37 cellular contexts compared by ENCODE assay signal in the genomic region with DNA sequence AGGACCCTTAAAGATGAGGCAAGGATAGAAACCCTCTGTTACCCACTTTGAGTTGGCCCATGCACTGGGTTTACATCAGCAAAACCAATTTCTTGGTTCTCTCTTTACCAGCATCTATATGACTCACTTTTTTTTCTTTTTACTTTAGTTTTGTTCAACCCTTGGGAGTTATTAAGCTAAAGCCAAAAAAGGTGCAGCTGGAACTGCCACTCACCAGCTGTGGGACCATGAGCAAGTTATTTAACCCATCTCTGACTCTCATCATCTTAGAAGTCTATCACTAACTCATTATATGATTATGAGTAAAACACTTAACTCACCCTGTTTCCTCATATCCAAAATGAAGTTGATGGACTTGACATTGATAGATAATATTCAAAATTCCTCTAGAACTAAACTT. TPM values are rescaled to one million over a fixed set of nuclear protein-coding genes. Genes with fewer than 3 reads are reported as not detected.
"Had no signal": no experiment of that assay in that cellular context is flagged by ENCODE, and none has a peak within 500 bp of the region (broad histone marks: within the 10 kb centered on the region; RNA-seq: fewer than 3 reads in every experiment).

No MANE protein-coding gene starts in this region.

- FAIRE-seq: colon had no signal

- H3K27ac Mint-ChIP-seq: activated B cell treated with CpG ODN at 0.5 μM for 24 hours; activated CD4-positive, alpha-beta memory T cell treated with anti-CD3 and anti-CD28 coated beads for 36 hours; activated CD4-positive, alpha-beta T cell treated with anti-CD3 and anti-CD28 coated beads, Interleukin-2, amount 10 ng/mL, durations not matched to agents 24 days and 14 days; activated CD8-positive, alpha-beta memory T cell treated with anti-CD3 and anti-CD28 coated beads, Interleukin-2, amount 10 ng/mL, durations not matched to agents 7 days and 5 days; activated CD8-positive, alpha-beta T cell treated with anti-CD3 and anti-CD28 coated beads, Interleukin-2, amount 10 ng/mL, durations not matched to agents 7 days and 5 days; activated naive CD4-positive, alpha-beta T cell treated with anti-CD3 and anti-CD28 coated beads for 36 hours; activated naive CD4-positive, alpha-beta T cell treated with anti-CD3 and anti-CD28 coated beads, Interleukin-2, amount 50 U/mL, for 24 hours; activated naive CD8-positive, alpha-beta T cell treated with anti-CD3 and anti-CD28 coated beads for 36 hours; activated naive CD8-positive, alpha-beta T cell treated with anti-CD3 and anti-CD28 coated beads, Interleukin-2, amount 50 U/mL, for 24 hours; activated T-helper 2 cell treated with anti-CD3 and anti-CD28 coated beads, Interferon-gamma antibody, Interleukin-2, Interleukin-4, amounts not matched to agents 10 μg/mL and 5 μg/mL and 100 μg/mL, durations not matched to agents 14 hours and 24 hours and 36 hours; effector memory CD8-positive, alpha-beta T cell; T-helper 17 cell; T-helper 2 cell treated with Interferon-gamma antibody and Interleukin-4, amounts not matched to agents 5 μg/mL and 100 μg/mL, for 36 hours had no signal

- H3K36me3 Mint-ChIP-seq: activated CD4-positive, alpha-beta memory T cell treated with anti-CD3 and anti-CD28 coated beads for 36 hours; activated CD8-positive, alpha-beta memory T cell treated with anti-CD3 and anti-CD28 coated beads, Interleukin-2, amount 10 ng/mL, durations not matched to agents 7 days and 5 days; activated naive CD4-positive, alpha-beta T cell treated with anti-CD3 and anti-CD28 coated beads, Interleukin-2, amount 50 U/mL, for 24 hours; activated naive CD8-positive, alpha-beta T cell treated with anti-CD3 and anti-CD28 coated beads for 36 hours had no signal

- H3K36me3 ChIP-seq: adrenal gland, esophagus squamous epithelium, gastroesophageal sphincter, WERI-Rb-1 had no signal

- H3K27ac ChIP-seq: adrenal gland, body of pancreas, esophagus squamous epithelium, gastroesophageal sphincter, WERI-Rb-1 had no signal

- H3K27me3 Mint-ChIP-seq: activated B cell treated with CpG ODN at 0.5 μM for 24 hours; activated CD4-positive, alpha-beta memory T cell treated with anti-CD3 and anti-CD28 coated beads for 36 hours; activated CD4-positive, alpha-beta T cell treated with anti-CD3 and anti-CD28 coated beads, Interleukin-2, amount 10 ng/mL, durations not matched to agents 24 days and 14 days; activated naive CD8-positive, alpha-beta T cell treated with anti-CD3 and anti-CD28 coated beads for 36 hours; activated naive CD8-positive, alpha-beta T cell treated with anti-CD3 and anti-CD28 coated beads, Interleukin-2, amount 50 U/mL, for 24 hours had no signal

- H3K4me3 ChIP-seq: adrenal gland, body of pancreas, esophagus squamous epithelium, gastroesophageal sphincter had no signal

- H3K4me3 Mint-ChIP-seq: activated B cell treated with CpG ODN at 0.5 μM for 24 hours; activated CD4-positive, alpha-beta memory T cell treated with anti-CD3 and anti-CD28 coated beads for 36 hours; activated CD4-positive, alpha-beta T cell treated with anti-CD3 and anti-CD28 coated beads, Interleukin-2, amount 10 ng/mL, durations not matched to agents 24 days and 14 days; activated CD8-positive, alpha-beta memory T cell treated with anti-CD3 and anti-CD28 coated beads, Interleukin-2, amount 10 ng/mL, durations not matched to agents 7 days and 5 days; activated CD8-positive, alpha-beta T cell treated with anti-CD3 and anti-CD28 coated beads, Interleukin-2, amount 10 ng/mL, durations not matched to agents 7 days and 5 days; activated naive CD4-positive, alpha-beta T cell treated with anti-CD3 and anti-CD28 coated beads for 36 hours; activated naive CD4-positive, alpha-beta T cell treated with anti-CD3 and anti-CD28 coated beads, Interleukin-2, amount 50 U/mL, for 24 hours; activated naive CD8-positive, alpha-beta T cell treated with anti-CD3 and anti-CD28 coated beads for 36 hours; activated naive CD8-positive, alpha-beta T cell treated with anti-CD3 and anti-CD28 coated beads, Interleukin-2, amount 50 U/mL, for 24 hours; effector memory CD8-positive, alpha-beta T cell; T-helper 17 cell; T-helper 2 cell treated with Interferon-gamma antibody and Interleukin-4, amounts not matched to agents 5 μg/mL and 100 μg/mL, for 36 hours had no signal

- H3K27me3 ChIP-seq: adrenal gland, body of pancreas, esophagus squamous epithelium, gastroesophageal sphincter had no signal

- DNase-seq: activated B cell treated with CpG ODN at 0.5 μM for 24 hours; activated CD4-positive, alpha-beta memory T cell treated with anti-CD3 and anti-CD28 coated beads for 36 hours; activated CD4-positive, alpha-beta T cell treated with anti-CD3 and anti-CD28 coated beads, Interleukin-2, amount 10 ng/mL, durations not matched to agents 24 days and 14 days; activated CD8-positive, alpha-beta memory T cell treated with anti-CD3 and anti-CD28 coated beads, Interleukin-2, amount 10 ng/mL, durations not matched to agents 7 days and 5 days; activated CD8-positive, alpha-beta memory T cell treated with anti-CD3 and anti-CD28 coated beads, Interleukin-2, amount 50 U/mL, for 4 hours; activated CD8-positive, alpha-beta T cell treated with anti-CD3 and anti-CD28 coated beads, Interleukin-2, amount 10 ng/mL, durations not matched to agents 7 days and 5 days; activated effector memory CD4-positive, alpha-beta T cell treated with anti-CD3 and anti-CD28 coated beads, Interleukin-2, amount 50 U/mL, for 16 hours; activated naive CD4-positive, alpha-beta T cell treated with anti-CD3 and anti-CD28 coated beads for 36 hours; activated naive CD8-positive, alpha-beta T cell treated with anti-CD3 and anti-CD28 coated beads for 36 hours; activated naive CD8-positive, alpha-beta T cell treated with anti-CD3 and anti-CD28 coated beads, Interleukin-2, amount 50 U/mL, for 24 hours; activated T-cell treated with anti-CD3 and anti-CD28 coated beads, Interleukin-2, amount 50 U/mL, for 1 hour; adrenal gland; amygdala; aorta; body of pancreas; caudate nucleus; cortex of kidney; dermis blood vessel endothelial cell; effector CD4-positive, alpha-beta T cell; effector memory CD8-positive, alpha-beta T cell; esophagus squamous epithelium; foreskin melanocyte; head of caudate nucleus; T-helper 1 cell; T-helper 17 cell; T1000; WERI-Rb-1 had no signal

- H3K9me3 Mint-ChIP-seq: activated B cell treated with CpG ODN at 0.5 μM for 24 hours; activated CD4-positive, alpha-beta memory T cell treated with anti-CD3 and anti-CD28 coated beads for 36 hours; activated CD4-positive, alpha-beta T cell treated with anti-CD3 and anti-CD28 coated beads, Interleukin-2, amount 10 ng/mL, durations not matched to agents 24 days and 14 days; activated naive CD4-positive, alpha-beta T cell treated with anti-CD3 and anti-CD28 coated beads for 36 hours; activated naive CD4-positive, alpha-beta T cell treated with anti-CD3 and anti-CD28 coated beads, Interleukin-2, amount 50 U/mL, for 24 hours; activated naive CD8-positive, alpha-beta T cell treated with anti-CD3 and anti-CD28 coated beads for 36 hours; activated naive CD8-positive, alpha-beta T cell treated with anti-CD3 and anti-CD28 coated beads, Interleukin-2, amount 50 U/mL, for 24 hours; activated T-helper 2 cell treated with anti-CD3 and anti-CD28 coated beads, Interferon-gamma antibody, Interleukin-2, Interleukin-4, amounts not matched to agents 10 μg/mL and 5 μg/mL and 100 μg/mL, durations not matched to agents 14 hours and 24 hours and 36 hours; effector memory CD8-positive, alpha-beta T cell; T-helper 2 cell treated with Interferon-gamma antibody and Interleukin-4, amounts not matched to agents 5 μg/mL and 100 μg/mL, for 36 hours had no signal

- ATAC-seq: activated CD4-positive, CD25-positive, alpha-beta regulatory T cell treated with anti-CD3 and anti-CD28 coated beads, Interleukin-2, amount 50 U/mL, for 24 hours; activated CD8-positive, alpha-beta memory T cell treated with anti-CD3 and anti-CD28 coated beads, Interleukin-2, amount 10 ng/mL, durations not matched to agents 7 days and 5 days; activated CD8-positive, alpha-beta T cell treated with anti-CD3 and anti-CD28 coated beads, Interleukin-2, amount 10 ng/mL, durations not matched to agents 7 days and 5 days; activated naive CD8-positive, alpha-beta T cell treated with anti-CD3 and anti-CD28 coated beads, Interleukin-2, amount 50 U/mL, for 24 hours; body of pancreas; effector memory CD8-positive, alpha-beta T cell; gastroesophageal sphincter; T-helper 17 cell had no signal

- H3K4me1 Mint-ChIP-seq: activated B cell treated with CpG ODN at 0.5 μM for 24 hours; activated CD4-positive, alpha-beta T cell treated with anti-CD3 and anti-CD28 coated beads, Interleukin-2, amount 10 ng/mL, durations not matched to agents 24 days and 14 days; activated CD8-positive, alpha-beta memory T cell treated with anti-CD3 and anti-CD28 coated beads, Interleukin-2, amount 10 ng/mL, durations not matched to agents 7 days and 5 days; activated naive CD4-positive, alpha-beta T cell treated with anti-CD3 and anti-CD28 coated beads, Interleukin-2, amount 50 U/mL, for 24 hours; activated naive CD8-positive, alpha-beta T cell treated with anti-CD3 and anti-CD28 coated beads for 36 hours; activated naive CD8-positive, alpha-beta T cell treated with anti-CD3 and anti-CD28 coated beads, Interleukin-2, amount 50 U/mL, for 24 hours; T-helper 17 cell had no signal

- H3K9me3 ChIP-seq: adrenal gland, body of pancreas, esophagus squamous epithelium, gastroesophageal sphincter had no signal

- H3K4me1 ChIP-seq: adrenal gland, body of pancreas, esophagus squamous epithelium, gastroesophageal sphincter had no signal

RNA-seq across cellular contexts. Expression of a gene that starts 53.4 kb away (rescaled TPM):
- total RNA-seq: activated B cell treated with CpG ODN at 0.5 μM for 24 hours; activated CD4-positive, alpha-beta memory T cell treated with anti-CD3 and anti-CD28 coated beads for 36 hours; activated CD4-positive, alpha-beta T cell treated with anti-CD3 and anti-CD28 coated beads, Interleukin-2, amount 10 ng/mL, durations not matched to agents 24 days and 14 days; activated CD8-positive, alpha-beta memory T cell treated with anti-CD3 and anti-CD28 coated beads for 36 hours; activated CD8-positive, alpha-beta memory T cell treated with anti-CD3 and anti-CD28 coated beads, Interleukin-2, amount 10 ng/mL, durations not matched to agents 7 days and 5 days; activated CD8-positive, alpha-beta T cell treated with anti-CD3 and anti-CD28 coated beads, Interleukin-2, amount 10 ng/mL, durations not matched to agents 7 days and 5 days; activated naive CD4-positive, alpha-beta T cell treated with anti-CD3 and anti-CD28 coated beads for 36 hours; activated naive CD8-positive, alpha-beta T cell treated with anti-CD3 and anti-CD28 coated beads for 36 hours; activated T-helper 2 cell treated with anti-CD3 and anti-CD28 coated beads, Interferon-gamma antibody, Interleukin-2, Interleukin-4, amounts not matched to agents 10 μg/mL and 5 μg/mL and 100 μg/mL, durations not matched to agents 14 hours and 24 hours and 36 hours; body of pancreas; chondrocyte; dermis blood vessel endothelial cell; esophagus squamous epithelium; fibroblast of villous mesenchyme; gastroesophageal sphincter; T-helper 17 cell had no signal
- polyA plus RNA-seq: aorta, esophagus had no signal
